In the genomic region with DNA sequence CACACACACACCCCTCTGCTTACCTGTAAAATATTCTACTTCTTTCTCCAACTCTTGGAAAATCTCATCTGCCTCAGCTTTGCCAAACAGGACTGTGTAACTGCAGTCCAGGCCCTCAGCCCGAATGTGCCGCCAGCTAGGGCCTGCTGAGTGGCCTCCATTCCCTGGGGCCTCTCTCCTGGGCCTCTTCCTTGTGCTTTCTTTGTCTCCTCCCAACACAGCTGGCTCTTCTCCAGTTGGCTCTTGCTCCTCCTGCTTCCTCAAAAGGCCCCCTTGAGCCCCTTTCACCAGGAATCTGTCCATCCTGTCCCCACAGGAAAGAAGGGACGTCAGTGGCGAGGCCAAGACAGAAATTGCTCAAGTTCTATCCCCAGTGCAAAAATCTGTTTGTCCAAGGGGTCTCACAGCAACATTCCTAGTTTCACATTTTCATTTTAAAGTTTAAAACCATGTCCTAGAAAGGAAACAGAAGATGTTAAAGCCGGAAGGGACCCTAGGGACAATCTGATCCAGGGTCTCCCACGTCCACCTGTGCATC, we compare ENCODE assay signal across 8 cellular contexts.
A peak's percentile ranks its signal among the peaks of the same experiment; 100 is the strongest.
DNase-seq lines count a peak whose midpoint lies in the region; ATAC-seq and TF ChIP-seq lines count a peak whose summit lies in the region.

No MANE protein-coding gene starts in this region.

- no peak for TF ChIP-seq CTCF in nephron (IDR thresholded peaks at IDR 0.05; ENCODE audit: unreplicated experiment in 3 of 3)

- H3K36me3 ChIP-seq in BLaER1: peaks cover 40% of the 10 kb centered on the region
- peaks cover 41% of the 10 kb centered on the region for H3K36me3 ChIP-seq in KOPT-K1 (ENCODE audit: insufficient read depth, low read length)

- peak overlapping the region; percentile 71 for H3K9ac ChIP-seq in BLaER1

- H3K27me3 ChIP-seq in BLaER1: no peaks in the 10 kb centered on the region

- H4K20me1 ChIP-seq in BLaER1: 0 out of 2 replicates have a peak, but pooled peaks cover 5% of the 10 kb centered on the region

- peak overlapping the region; percentile 94 for H3K4me2 ChIP-seq in BLaER1

- no peaks in the 10 kb centered on the region for H3K9me3 Mint-ChIP-seq in nephron

- H3K4me1 Mint-ChIP-seq in nephron: peaks cover 21% of the 10 kb centered on the region

- H3K27ac Mint-ChIP-seq in nephron: peak overlapping the region; percentile 65 to 92 (median 72)

- H3K27ac ChIP-seq in BLaER1: peak overlapping the region; percentile 69
- peak overlapping the region; percentile 55 for H3K27ac ChIP-seq in KOPT-K1 (ENCODE audit: low read depth, low read length, poor library complexity, severe bottlenecking)
- H3K27ac ChIP-seq in caudate nucleus (ENCODE audit: low read depth, low read length): peak overlapping the region; percentile 42

- peaks cover 25% of the 10 kb centered on the region for H3K36me3 Mint-ChIP-seq in nephron (ENCODE audit: low read depth)

- peak overlapping the region; percentile 64 for H3K4me3 ChIP-seq in BLaER1

- DNase-seq in caudate nucleus (lab: John Stamatoyannopoulos, UW) (no peak), iPS-NIHi7 (ENCODE audit: extremely low spot score) (no peak)
- no peak for DNase-seq in activated CD8-positive, alpha-beta memory T cell treated with anti-CD3 and anti-CD28 coated beads, Interleukin-2, amount 50 U/mL, for 48 hours

- H3K27me3 Mint-ChIP-seq in nephron (ENCODE audit: low read depth): no peaks in the 10 kb centered on the region

- no peaks in the 10 kb centered on the region for H3K9me3 ChIP-seq in BLaER1
- H3K9me3 ChIP-seq in KOPT-K1 (ENCODE audit: insufficient read depth, low read length, poor library complexity, severe bottlenecking): no peaks in the 10 kb centered on the region

- peak overlapping the region; percentile 86 to 94 (median 86) for H3K4me3 Mint-ChIP-seq in nephron

- peaks cover 72% of the 10 kb centered on the region for H3K4me1 ChIP-seq in BLaER1

- ATAC-seq in GM21390 (IDR thresholded peaks at IDR 0.05; ENCODE audit: unreplicated experiment) (no peak), HG03196 (IDR thresholded peaks at IDR 0.05; ENCODE audit: unreplicated experiment) (no peak)
